20 cellular contexts compared by ENCODE assay signal in the genomic region with DNA sequence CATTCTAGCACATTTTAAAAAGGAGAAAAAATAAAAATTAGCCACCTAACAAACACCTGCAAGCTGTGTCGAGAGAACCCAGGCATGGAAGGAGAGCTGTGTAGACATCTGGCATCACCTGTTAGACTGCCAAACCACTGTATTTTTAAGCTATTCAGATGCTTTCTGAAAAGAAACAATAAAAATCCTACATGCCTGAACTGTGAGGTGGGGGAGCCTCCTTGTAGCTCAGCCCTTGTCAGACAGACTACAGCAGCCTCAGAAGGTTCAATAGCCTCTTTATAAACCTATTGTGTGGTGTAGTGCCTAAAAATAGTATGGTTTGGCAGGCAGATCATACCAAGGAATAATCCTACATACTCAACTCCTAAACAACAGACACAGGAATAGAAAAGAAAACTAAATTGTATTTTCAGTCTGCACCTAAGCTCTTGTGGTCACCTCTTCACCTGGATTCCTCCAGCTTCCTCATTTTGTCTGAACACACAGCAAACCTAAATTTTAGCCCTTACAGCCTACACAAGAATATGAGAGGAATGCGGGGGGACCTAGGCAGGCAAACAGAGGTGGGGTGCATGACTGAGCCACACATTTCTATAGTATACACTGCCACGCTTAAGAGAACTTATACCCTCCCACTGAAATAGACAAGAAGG.
"Had no signal": no experiment of that assay in that cellular context is flagged by ENCODE, and none has a peak within 500 bp of the region (broad histone marks: within the 10 kb centered on the region; RNA-seq: fewer than 3 reads in every experiment).

No MANE protein-coding gene starts in this region.

- H3K4me3 ChIP-seq: body of pancreas, colonic mucosa, skin epidermis, thyroid gland had no signal

- H3K4me3 Mint-ChIP-seq: activated B cell treated with CpG ODN at 0.5 μM for 24 hours; activated CD8-positive, alpha-beta T cell treated with anti-CD3 and anti-CD28 coated beads for 36 hours; activated naive CD8-positive, alpha-beta T cell; stimulated activated naive B cell treated with anti-CD40 and anti-IgM and Interleukin-4, amounts not matched to agents 10 μg/mL and 1 μg/mL and 100 μg/mL, for 72 hours; T-helper 2 cell treated with Interferon-gamma antibody and Interleukin-4, amounts not matched to agents 5 μg/mL and 100 μg/mL, for 36 hours had no signal

- H3K4me1 Mint-ChIP-seq: activated B cell treated with CpG ODN at 0.5 μM for 24 hours; stimulated activated naive B cell treated with anti-CD40 and anti-IgM and Interleukin-4, amounts not matched to agents 10 μg/mL and 1 μg/mL and 100 μg/mL, for 72 hours had no signal

- H3K9me3 ChIP-seq: body of pancreas, colonic mucosa, thyroid gland had no signal

- H3K27me3 Mint-ChIP-seq: activated CD8-positive, alpha-beta T cell treated with anti-CD3 and anti-CD28 coated beads for 36 hours; activated naive CD8-positive, alpha-beta T cell; stimulated activated naive B cell treated with anti-CD40 and anti-IgM and Interleukin-4, amounts not matched to agents 10 μg/mL and 1 μg/mL and 100 μg/mL, for 72 hours had no signal

- H3K27me3 ChIP-seq: body of pancreas, colonic mucosa, foreskin keratinocyte, thyroid gland had no signal

- H3K36me3 Mint-ChIP-seq: activated naive CD8-positive, alpha-beta T cell; stimulated activated naive B cell treated with anti-CD40 and anti-IgM and Interleukin-4, amounts not matched to agents 10 μg/mL and 1 μg/mL and 100 μg/mL, for 72 hours had no signal

- H3K27ac Mint-ChIP-seq: activated B cell treated with CpG ODN at 0.5 μM for 24 hours; activated CD8-positive, alpha-beta T cell treated with anti-CD3 and anti-CD28 coated beads for 36 hours; activated naive CD8-positive, alpha-beta T cell; stimulated activated naive B cell treated with anti-CD40 and anti-IgM and Interleukin-4, amounts not matched to agents 10 μg/mL and 1 μg/mL and 100 μg/mL, for 72 hours; T-helper 2 cell treated with Interferon-gamma antibody and Interleukin-4, amounts not matched to agents 5 μg/mL and 100 μg/mL, for 36 hours had no signal

- DNase-seq: activated B cell treated with CpG ODN at 0.5 μM for 24 hours; activated CD4-positive, alpha-beta T cell treated with anti-CD3 and anti-CD28 coated beads for 48 hours; activated CD8-positive, alpha-beta memory T cell treated with anti-CD3 and anti-CD28 coated beads, Interleukin-2, amount 50 U/mL, for 4 hours; activated CD8-positive, alpha-beta T cell treated with anti-CD3 and anti-CD28 coated beads for 36 hours; activated gamma-delta T cell treated with Interleukin-2 at 50 U/mL for 16 hours; amygdala; body of pancreas; central memory CD4-positive, alpha-beta T cell; colonic mucosa; foreskin keratinocyte; glutamatergic neuron; retina; stimulated activated CD4-positive, alpha-beta T cell treated with anti-CD3 and anti-CD28 coated beads, Interleukin-15, amount 100 ng/mL, for 24 hours; stimulated activated CD4-positive, alpha-beta T cell treated with anti-CD3 and anti-CD28 coated beads, Interleukin-4, amount 100 ng/mL, for 1 hour; stimulated activated naive B cell treated with anti-CD40 and anti-IgM and Interleukin-4, amounts not matched to agents 10 μg/mL and 1 μg/mL and 100 μg/mL, for 72 hours had no signal

- H3K27ac ChIP-seq: body of pancreas, colonic mucosa, foreskin keratinocyte, parathyroid adenoma, skin epidermis, thyroid gland had no signal

- H3K4me1 ChIP-seq: body of pancreas, colonic mucosa, foreskin keratinocyte, parathyroid adenoma had no signal

- H3K9me3 Mint-ChIP-seq: activated B cell treated with CpG ODN at 0.5 μM for 24 hours; activated CD8-positive, alpha-beta T cell treated with anti-CD3 and anti-CD28 coated beads for 36 hours; stimulated activated naive B cell treated with anti-CD40 and anti-IgM and Interleukin-4, amounts not matched to agents 10 μg/mL and 1 μg/mL and 100 μg/mL, for 72 hours; T-helper 2 cell treated with Interferon-gamma antibody and Interleukin-4, amounts not matched to agents 5 μg/mL and 100 μg/mL, for 36 hours had no signal

- ATAC-seq: activated CD8-positive, alpha-beta T cell treated with anti-CD3 and anti-CD28 coated beads for 36 hours; body of pancreas; foreskin keratinocyte; stimulated activated naive B cell treated with anti-CD40 and anti-IgM and Interleukin-4, amounts not matched to agents 10 μg/mL and 1 μg/mL and 100 μg/mL, for 72 hours had no signal
